8 cellular contexts compared by ENCODE assay signal in the genomic region with DNA sequence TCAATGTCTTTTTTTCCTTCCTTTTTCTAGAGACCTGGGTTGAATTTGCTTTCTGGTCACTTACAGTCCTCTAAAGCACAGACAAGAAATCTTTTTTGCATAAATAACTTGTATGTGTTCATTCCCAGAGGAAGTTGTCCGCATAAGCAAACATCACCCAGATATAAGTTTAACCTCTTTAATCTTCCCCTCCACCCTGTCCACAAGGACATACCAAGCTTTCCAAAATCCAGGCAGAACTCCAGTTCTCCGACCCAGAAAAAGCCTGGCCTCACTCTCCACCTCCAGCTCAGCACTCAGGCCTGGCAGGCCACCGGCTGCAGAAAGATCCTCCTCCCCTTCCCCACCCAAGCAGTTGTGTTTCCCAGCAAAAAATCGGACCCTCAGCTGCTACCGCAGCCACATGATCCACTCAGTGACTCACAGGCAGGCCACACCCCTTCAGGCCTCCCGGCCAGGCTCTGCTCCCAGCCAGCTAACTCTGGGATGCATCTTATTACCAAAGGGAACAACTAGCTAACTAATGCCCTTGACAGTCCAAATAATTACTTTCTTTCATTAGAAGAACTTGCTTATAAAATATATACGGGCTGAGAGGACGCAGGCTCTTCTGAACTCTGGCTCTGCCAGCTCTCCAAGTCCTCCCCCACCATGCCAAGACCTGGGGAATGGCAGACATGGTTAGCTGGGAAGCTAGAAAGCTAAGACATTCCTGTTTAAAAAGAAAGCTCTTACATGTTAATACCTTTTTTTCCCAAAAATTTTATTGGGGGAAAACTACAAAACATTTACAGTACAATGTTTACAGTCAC. TPM values are rescaled to one million over a fixed set of nuclear protein-coding genes. Genes with fewer than 3 reads are reported as not detected.
DNase-seq lines count a peak whose midpoint lies in the region; ATAC-seq and TF ChIP-seq lines count a peak whose summit lies in the region.

No MANE protein-coding gene starts in this region.

- under 1% methylated on average over 6 of the region's 8 CpGs for WGBS in mesenchymal stem cell

- ATAC-seq in GM21737 (IDR thresholded peaks at IDR 0.05; ENCODE audit: unreplicated experiment), result no peak

- H3K79me1 ChIP-seq in mesenchymal stem cell (replicated peaks; ENCODE audit: low read length, poor library complexity, severe bottlenecking), result peaks cover 3% of the 10 kb centered on the region

- peak overlapping the region in 1 of 2 experiments; percentile 88 for H3K18ac ChIP-seq in mesenchymal stem cell (ENCODE audit: low read depth in 1 of 2, low read length in 2 of 2)

- H2AK5ac ChIP-seq in mesenchymal stem cell (ENCODE audit: low read length, severe bottlenecking), result peak overlapping the region; percentile 99

- in situ Hi-C loops in GM18951 (cut with MboI; ENCODE audit: low sequenced_read_pairs, unreplicated experiment), result no loop called here

- peaks cover 25% of the 10 kb centered on the region for H3K4me1 ChIP-seq in mesenchymal stem cell (ENCODE audit: control insufficient read depth, insufficient read depth, low read depth, low read length)

- H3K27ac Mint-ChIP-seq in endothelial cell (ENCODE audit: unreplicated experiment), result peak overlapping the region; percentile 96

- no peak overlapping the region for H2BK12ac ChIP-seq in mesenchymal stem cell (ENCODE audit: low read length in 2 of 2)

- peak; percentile 40 for TF ChIP-seq POLR2A in GM18951 (IDR thresholded peaks at IDR 0.05; ENCODE audit: extremely low read depth, insufficient read depth, insufficient read length)

- H3K27ac ChIP-seq in mesenchymal stem cell (ENCODE audit: low read length, poor library complexity, severe bottlenecking), result peak overlapping the region; percentile 100

- peak; percentile 89 for DNase-seq in A172 (ENCODE audit: low spot score)
- peak; percentile 53 for DNase-seq in NCI-H82 treated with DMSO at 0.1 percent for 48 hours (lab: John Stamatoyannopoulos, UW; ENCODE audit: unreplicated experiment)
- peak; percentile 53 for DNase-seq in activated CD8-positive, alpha-beta memory T cell treated with anti-CD3 and anti-CD28 coated beads, Interleukin-2, amount 50 U/mL, for 4 hours
- peak; percentile 67 for DNase-seq in endothelial cell (ENCODE audit: low spot score)
- DNase-seq in mesenchymal stem cell, result peak; percentile 96
- DNase-seq in stimulated activated CD8-positive, alpha-beta memory T cell treated with anti-CD3 and anti-CD28 coated beads, Interleukin-4, amount 100 ng/mL, for 48 hours, result peak; percentile 80

- H2BK120ac ChIP-seq in mesenchymal stem cell (ENCODE audit: low read depth, low read length), result peak overlapping the region; percentile 73

- H3K27me3 ChIP-seq in mesenchymal stem cell (ENCODE audit: control insufficient read depth in 1 of 2, insufficient read depth in 1 of 2, low read length in 2 of 2), result no peaks in the 10 kb centered on the region

- H3K4me1 Mint-ChIP-seq in endothelial cell (ENCODE audit: unreplicated experiment), result peaks cover 54% of the 10 kb centered on the region

- H3K4me3 ChIP-seq in mesenchymal stem cell (ENCODE audit: insufficient read depth in 1 of 2, low read depth in 1 of 2, low read length in 2 of 2), result peak overlapping the region in 1 of 2 experiments; percentile 85

- peak overlapping the region; percentile 82 for H3K4me2 ChIP-seq in mesenchymal stem cell (ENCODE audit: low read length, poor library complexity, severe bottlenecking)

- peaks cover 16% of the 10 kb centered on the region for H3K36me3 Mint-ChIP-seq in endothelial cell (ENCODE audit: low read depth, unreplicated experiment)

- H3K27me3 Mint-ChIP-seq in endothelial cell (ENCODE audit: unreplicated experiment), result peaks cover 15% of the 10 kb centered on the region

- H2BK5ac ChIP-seq in mesenchymal stem cell (ENCODE audit: low read depth, low read length, poor library complexity, severe bottlenecking), result peak overlapping the region; percentile 84

- no peak for TF ChIP-seq CTCF in endothelial cell (IDR thresholded peaks at IDR 0.05; ENCODE audit: unreplicated experiment)

- H3K4ac ChIP-seq in mesenchymal stem cell (ENCODE audit: low read depth in 1 of 2, low read length in 2 of 2), result peak overlapping the region; percentile 50 to 64

- no peak overlapping the region for H2BK15ac ChIP-seq in mesenchymal stem cell (ENCODE audit: low read depth, poor library complexity, severe bottlenecking)

- peak overlapping the region; percentile 76 for H3K4me3 Mint-ChIP-seq in endothelial cell (ENCODE audit: unreplicated experiment)

- H3K9me3 Mint-ChIP-seq in endothelial cell (ENCODE audit: unreplicated experiment), result no peaks in the 10 kb centered on the region

- no peak overlapping the region for H3K14ac ChIP-seq in mesenchymal stem cell (ENCODE audit: low read length in 2 of 2)

- peaks cover 16 to 23% of the 10 kb centered on the region in 2 experiments for H3K36me3 ChIP-seq in mesenchymal stem cell (ENCODE audit: control insufficient read depth in 1 of 2, insufficient read depth in 2 of 2, low read depth in 1 of 2, low read length in 2 of 2)

- no peaks in the 10 kb centered on the region for H3K9me3 ChIP-seq in mesenchymal stem cell (ENCODE audit: control insufficient read depth, low read length)

- H4K8ac ChIP-seq in mesenchymal stem cell (ENCODE audit: low read length), result no peak overlapping the region

- H2AFZ ChIP-seq in mesenchymal stem cell (ENCODE audit: low read depth, low read length), result no peak overlapping the region

- no peak overlapping the region for H4K91ac ChIP-seq in mesenchymal stem cell (ENCODE audit: low read length)

- no peak overlapping the region for H3K23ac ChIP-seq in mesenchymal stem cell (ENCODE audit: low read length in 2 of 2)

- H3K9ac ChIP-seq in mesenchymal stem cell (ENCODE audit: low read length), result peak overlapping the region; percentile 100

RNA-seq across cellular contexts. Expression of gene ZFP36L2, which starts 4.5 kb away (rescaled TPM):
- total RNA-seq in A172 (2014; rRNA removed; shearing (Covaris generic)), result 0.55 and 1.4 TPM in 2 replicates
- 72.1 TPM for total RNA-seq in endothelial cell (ENCODE audit: unreplicated experiment)
- polyA plus RNA-seq in mesenchymal stem cell (2013, experiment 1 of 2), result 88.2 TPM
- polyA plus RNA-seq in mesenchymal stem cell (2013, experiment 2 of 2), result 85.9 TPM

Comparison
In these comparisons a context has a peak if more than half of its experiments do, and no peak if none do; other contexts are left out.
1. RNA of gene ZFP36L2, which starts 4.5 kb away (total RNA-seq): 72.1 TPM in endothelial cell (single experiment); 0.55 to 1.4 TPM in A172; every median in the first group is over 10 times any median in the second.
2. Peak in every context shown above with its lines, with median percentiles within 50 percentile points of each other: DNase-seq.